In genomic region chr9:90903731-90904422, GRCh38 we compare ENCODE assay signal across 25 cellular contexts.
"Had no signal": no experiment of that assay in that cellular context is flagged by ENCODE, and none has a peak within 500 bp of the region (broad histone marks: within the 10 kb centered on the region; RNA-seq: fewer than 3 reads in every experiment).

No MANE protein-coding gene starts in this region.

- H3K27me3 Mint-ChIP-seq: activated CD8-positive, alpha-beta T cell treated with anti-CD3 and anti-CD28 coated beads for 36 hours; stimulated activated naive CD8-positive, alpha-beta T cell treated with anti-CD3 and anti-CD28 coated beads, Interleukin-15, Interleukin-2, amounts not matched to agents 100 ng/mL and 50 ng/mL, for 24 hours had no signal

- H3K4me1 Mint-ChIP-seq: naive thymus-derived CD8-positive, alpha-beta T cell had no signal

- H3K36me3 ChIP-seq: cardiac muscle cell, thoracic aorta, upper lobe of right lung had no signal

- H3K4me1 ChIP-seq: upper lobe of right lung had no signal

- H3K27ac ChIP-seq: body of pancreas, cardiac muscle cell, esophagus squamous epithelium, skin epidermis, thoracic aorta, upper lobe of right lung had no signal

- H3K4me3 Mint-ChIP-seq: activated CD8-positive, alpha-beta T cell treated with anti-CD3 and anti-CD28 coated beads for 36 hours; activated naive CD8-positive, alpha-beta T cell; activated T-cell treated with anti-CD3 and anti-CD28 coated beads, Interleukin-2, amount 50 U/mL, for 4 hours; effector memory CD8-positive, alpha-beta T cell; naive thymus-derived CD8-positive, alpha-beta T cell; stimulated activated naive CD8-positive, alpha-beta T cell treated with anti-CD3 and anti-CD28 coated beads, Interleukin-15, Interleukin-2, amounts not matched to agents 100 ng/mL and 50 ng/mL, for 24 hours; WTC11 had no signal

- ATAC-seq: activated CD8-positive, alpha-beta T cell treated with anti-CD3 and anti-CD28 coated beads for 36 hours; activated T-cell treated with anti-CD3 and anti-CD28 coated beads, Interleukin-2, amount 50 U/mL, for 4 hours; body of pancreas; effector memory CD8-positive, alpha-beta T cell; left colon; naive thymus-derived CD8-positive, alpha-beta T cell; sciatic nerve; SK-N-SH treated with all-trans-retinoic acid at 6 μM for 48 hours; upper lobe of right lung; WTC11 had no signal

- H3K4me3 ChIP-seq: body of pancreas, cardiac muscle cell, esophagus squamous epithelium, skin epidermis, thoracic aorta, upper lobe of right lung had no signal

- H3K27me3 ChIP-seq: body of pancreas, cardiac muscle cell, esophagus squamous epithelium, upper lobe of right lung had no signal

- H3K9me3 Mint-ChIP-seq: activated CD8-positive, alpha-beta T cell treated with anti-CD3 and anti-CD28 coated beads for 36 hours; activated T-helper 2 cell treated with anti-CD3 and anti-CD28 coated beads, Interferon-gamma antibody, Interleukin-2, Interleukin-4, amounts not matched to agents 10 μg/mL and 5 μg/mL and 100 μg/mL, durations not matched to agents 14 hours and 24 hours and 36 hours; effector memory CD8-positive, alpha-beta T cell; stimulated activated naive CD8-positive, alpha-beta T cell treated with anti-CD3 and anti-CD28 coated beads, Interleukin-15, Interleukin-2, amounts not matched to agents 100 ng/mL and 50 ng/mL, for 24 hours had no signal

- DNase-seq: activated CD4-positive, alpha-beta T cell treated with anti-CD3 and anti-CD28 coated beads, Interleukin-2, amount 50 U/mL, for 1 hour; activated CD8-positive, alpha-beta T cell treated with anti-CD3 and anti-CD28 coated beads for 36 hours; activated naive CD4-positive, alpha-beta T cell; activated T-cell treated with anti-CD3 and anti-CD28 coated beads, Interleukin-2, amount 50 U/mL, for 4 hours; anterior cingulate cortex; body of pancreas; cortex of kidney; effector memory CD8-positive, alpha-beta T cell; esophagus squamous epithelium; foreskin melanocyte; left colon; naive thymus-derived CD8-positive, alpha-beta T cell; stimulated activated CD4-positive, alpha-beta T cell treated with anti-CD3 and anti-CD28 coated beads, Interleukin-12 subunit alpha, Interleukin-12 subunit beta, amount 100 ng/mL, for 4 hours; stimulated activated CD4-positive, alpha-beta T cell treated with anti-CD3 and anti-CD28 coated beads, Interleukin-4, amount 100 ng/mL, for 1 hour; T-helper 2 cell; upper lobe of right lung had no signal

- H3K36me3 Mint-ChIP-seq: activated naive CD8-positive, alpha-beta T cell had no signal

- H3K9me3 ChIP-seq: esophagus squamous epithelium, thoracic aorta, upper lobe of right lung had no signal

- H3K27ac Mint-ChIP-seq: activated CD8-positive, alpha-beta T cell treated with anti-CD3 and anti-CD28 coated beads for 36 hours; activated naive CD8-positive, alpha-beta T cell; activated T-helper 2 cell treated with anti-CD3 and anti-CD28 coated beads, Interferon-gamma antibody, Interleukin-2, Interleukin-4, amounts not matched to agents 10 μg/mL and 5 μg/mL and 100 μg/mL, durations not matched to agents 14 hours and 24 hours and 36 hours; effector memory CD8-positive, alpha-beta T cell; stimulated activated naive CD8-positive, alpha-beta T cell treated with anti-CD3 and anti-CD28 coated beads, Interleukin-15, Interleukin-2, amounts not matched to agents 100 ng/mL and 50 ng/mL, for 24 hours; WTC11 had no signal
